Comparison of ENCODE assay signal across 15 cellular contexts in genomic region chr7:21113609-21114416, GRCh38.
"Had no signal": no experiment of that assay in that cellular context is flagged by ENCODE, and none has a peak within 500 bp of the region (broad histone marks: within the 10 kb centered on the region; RNA-seq: fewer than 3 reads in every experiment).

No MANE protein-coding gene starts in this region.

- DNase-seq: activated CD4-positive, alpha-beta T cell treated with anti-CD3 and anti-CD28 coated beads, Interleukin-2, amount 50 U/mL, for 4 hours; activated CD4-positive, CD25-positive, alpha-beta regulatory T cell treated with anti-CD3 and anti-CD28 coated beads, Interleukin-2, amount 50 U/mL, for 72 hours; activated naive CD4-positive, alpha-beta T cell treated with anti-CD3 and anti-CD28 coated beads for 36 hours; activated naive CD8-positive, alpha-beta T cell treated with anti-CD3 and anti-CD28 coated beads, Interleukin-2, amount 50 U/mL, for 24 hours; activated T-cell treated with anti-CD3 and anti-CD28 coated beads for 4 hours; aorta; dermis blood vessel endothelial cell; effector memory CD8-positive, alpha-beta T cell; gastrocnemius medialis; heart right ventricle; left ventricle myocardium inferior; natural killer cell; retina; stimulated activated naive B cell treated with anti-CD40 and anti-IgM and Interleukin-4, amounts not matched to agents 10 μg/mL and 1 μg/mL and 100 μg/mL, for 72 hours; T-helper 9 cell had no signal

- ATAC-seq: activated naive CD8-positive, alpha-beta T cell treated with anti-CD3 and anti-CD28 coated beads, Interleukin-2, amount 50 U/mL, for 24 hours; effector memory CD8-positive, alpha-beta T cell; gastrocnemius medialis; heart right ventricle; natural killer cell; stimulated activated naive B cell treated with anti-CD40 and anti-IgM and Interleukin-4, amounts not matched to agents 10 μg/mL and 1 μg/mL and 100 μg/mL, for 72 hours had no signal
